In genomic region chr19:41969772-41970458, GRCh38 we compare ENCODE assay signal across 17 cellular contexts. TPM values are rescaled to one million over a fixed set of nuclear protein-coding genes. Genes with fewer than 3 reads are reported as not detected.
A peak's percentile ranks its signal among the peaks of the same experiment; 100 is the strongest.
DNase-seq lines count a peak whose midpoint lies in the region; TF ChIP-seq lines count a peak whose summit lies in the region.
"Had no signal": no experiment of that assay in that cellular context is flagged by ENCODE, and none has a peak within 500 bp of the region (broad histone marks: within the 10 kb centered on the region; RNA-seq: fewer than 3 reads in every experiment).

No MANE protein-coding gene starts in this region.

- POLR2A ChIA-PET in HEK293 (lab: Yijun Ruan, JAX): no interaction called here

- H3K9me3 ChIP-seq in HEK293 (ENCODE audit: control insufficient read depth, insufficient read depth, low read depth, low read length): no peaks in the 10 kb centered on the region
- H3K9me3 ChIP-seq in neural progenitor cell (ENCODE audit: low read depth): no peaks in the 10 kb centered on the region
- H3K9me3 ChIP-seq in osteoblast (ENCODE audit: low read depth, low read length): no peaks in the 10 kb centered on the region
- H3K9me3 ChIP-seq: A549; BLaER1 treated with 17β-estradiol and CSF1 and Interleukin-3, amounts not matched to agents 10 nM and 100 nM; Caco-2 had no signal

- H4K20me1 ChIP-seq in neural progenitor cell (ENCODE audit: low read depth) (no peaks in the 10 kb centered on the region), osteoblast (ENCODE audit: insufficient read depth, low read length) (no peaks in the 10 kb centered on the region)
- H4K20me1 ChIP-seq: BLaER1 treated with 17β-estradiol and CSF1 and Interleukin-3, amounts not matched to agents 10 nM and 100 nM had no signal

- TF ChIP-seq CTCF in HEK293 (tag by site-specific recombination; IDR thresholded peaks at IDR 0.05) (no peak), neural progenitor cell (IDR thresholded peaks at IDR 0.05) (no peak), osteoblast (IDR thresholded peaks at IDR 0.05; ENCODE audit: extremely low read depth, low read depth, low read length) (no peak), chondrocyte (IDR thresholded peaks at IDR 0.05) (no peak)

- H3K4me3 Mint-ChIP-seq in neural progenitor cell (peak overlapping the region; percentile 62), chondrocyte (ENCODE audit: unreplicated experiment) (no peak overlapping the region)
- H3K4me3 Mint-ChIP-seq: B cell; CD4-positive, alpha-beta T cell; CD8-positive, alpha-beta T cell had no signal

- H3K79me2 ChIP-seq in neural progenitor cell (ENCODE audit: low read depth): no peaks in the 10 kb centered on the region
- H3K79me2 ChIP-seq in osteoblast (ENCODE audit: insufficient read depth, low read length): no peaks in the 10 kb centered on the region

- H3K4me2 ChIP-seq in neural progenitor cell (no peak overlapping the region), osteoblast (ENCODE audit: insufficient read depth, low read length) (no peak overlapping the region)
- H3K4me2 ChIP-seq: A549; BLaER1 treated with 17β-estradiol and CSF1 and Interleukin-3, amounts not matched to agents 10 nM and 100 nM had no signal

- H3K4me1 Mint-ChIP-seq in neural progenitor cell: peaks cover 2% of the 10 kb centered on the region
- H3K4me1 Mint-ChIP-seq in chondrocyte (ENCODE audit: low read depth): no peaks in the 10 kb centered on the region
- H3K4me1 Mint-ChIP-seq: B cell had no signal

- H2AFZ ChIP-seq in neural progenitor cell (replicated peaks) (no peak overlapping the region), osteoblast (ENCODE audit: low read length) (no peak overlapping the region)

- CTCF ChIA-PET in HEK293 (lab: Yijun Ruan, JAX): interaction anchor here (0.8 kb wide), 1 partner anchor 12 kb away, joined by 3 read pairs; no protein-coding TSS in a partner anchor

- H3K27me3 Mint-ChIP-seq in neural progenitor cell (ENCODE audit: insufficient read depth, low read depth): peaks cover 7% of the 10 kb centered on the region
- peaks cover 41% of the 10 kb centered on the region for H3K27me3 Mint-ChIP-seq in chondrocyte (ENCODE audit: low read depth)
- H3K27me3 Mint-ChIP-seq: CD4-positive, alpha-beta T cell had no signal

- H3K4me1 ChIP-seq in HEK293 (ENCODE audit: control insufficient read depth, insufficient read depth, low read length) (no peaks in the 10 kb centered on the region), neural progenitor cell (no peaks in the 10 kb centered on the region), osteoblast (ENCODE audit: insufficient read depth, low read length) (no peaks in the 10 kb centered on the region)
- H3K4me1 ChIP-seq: A549, Caco-2 had no signal

- H3K9me3 Mint-ChIP-seq in neural progenitor cell: no peaks in the 10 kb centered on the region
- H3K9me3 Mint-ChIP-seq in chondrocyte (ENCODE audit: low read depth): no peaks in the 10 kb centered on the region
- H3K9me3 Mint-ChIP-seq: CD4-positive, alpha-beta T cell; CD8-positive, alpha-beta T cell had no signal

- no peak overlapping the region for H3K27ac Mint-ChIP-seq in neural progenitor cell
- H3K27ac Mint-ChIP-seq in chondrocyte (ENCODE audit: unreplicated experiment): no peak overlapping the region
- H3K27ac Mint-ChIP-seq: B cell; CD4-positive, alpha-beta T cell; CD8-positive, alpha-beta T cell had no signal

- no peak overlapping the region for H3K27ac ChIP-seq in HEK293 (ENCODE audit: extremely low read depth, low read depth, low read length)
- H3K27ac ChIP-seq in neural progenitor cell: no peak overlapping the region
- H3K27ac ChIP-seq in osteoblast (ENCODE audit: low read depth, low read length): no peak overlapping the region
- H3K27ac ChIP-seq: 22Rv1; A549; BLaER1 treated with 17β-estradiol and CSF1 and Interleukin-3, amounts not matched to agents 10 nM and 100 nM; C4-2B had no signal

- H3K9ac ChIP-seq in neural progenitor cell: no peak overlapping the region

- H3K36me3 Mint-ChIP-seq in neural progenitor cell: peaks cover 2% of the 10 kb centered on the region
- peaks cover 1% of the 10 kb centered on the region for H3K36me3 Mint-ChIP-seq in chondrocyte (ENCODE audit: low read depth)

- no peaks in the 10 kb centered on the region for H3F3A ChIP-seq in neural progenitor cell (ENCODE audit: low read depth)

- no peaks in the 10 kb centered on the region for H3K27me3 ChIP-seq in neural progenitor cell
- peaks cover 6% of the 10 kb centered on the region for H3K27me3 ChIP-seq in osteoblast (ENCODE audit: insufficient read depth, low read length)
- H3K27me3 ChIP-seq: BLaER1 treated with 17β-estradiol and CSF1 and Interleukin-3, amounts not matched to agents 10 nM and 100 nM had no signal

- H3K36me3 ChIP-seq in HEK293 (ENCODE audit: control insufficient read depth in 2 of 2, insufficient read depth in 1 of 2, low read length in 2 of 2): no peaks in the 10 kb centered on the region
- H3K36me3 ChIP-seq in neural progenitor cell: no peaks in the 10 kb centered on the region
- H3K36me3 ChIP-seq in osteoblast (ENCODE audit: insufficient read depth, low read length): no peaks in the 10 kb centered on the region

- DNase-seq in neural progenitor cell (ENCODE audit: low spot score) (no peak), osteoblast (ENCODE audit: insufficient read length, low spot score, missing footprints) (peak; percentile 80), NOMO-1 treated with DMSO at 0.1 percent for 48 hours (lab: John Stamatoyannopoulos, UW; ENCODE audit: unreplicated experiment) (no peak), chondrocyte (ENCODE audit: low spot score) (no peak)
- DNase-seq: AML-193; Caco-2; Calu3; CD4-positive, alpha-beta T cell; CD8-positive, alpha-beta T cell; DMS79 treated with DMSO at 0.1 percent for 48 hours; GF-D8 had no signal

- H3K4me3 ChIP-seq in HEK293 (ENCODE audit: low read depth, low read length) (no peak overlapping the region), neural progenitor cell (no peak overlapping the region), osteoblast (ENCODE audit: insufficient read depth, low read length) (no peak overlapping the region)
- H3K4me3 ChIP-seq: A549; BLaER1 treated with 17β-estradiol and CSF1 and Interleukin-3, amounts not matched to agents 10 nM and 100 nM had no signal

TF ChIP-seq in HEK293, 187 proteins besides CTCF, POLR2A, EP300 and RAD21:
- TF ChIP-seq YY2 (tag by site-specific recombination; IDR thresholded peaks at IDR 0.05) (no peak), PRDM10 (tag by site-specific recombination; IDR thresholded peaks at IDR 0.05) (peak; percentile 46)

RNA-seq across cellular contexts. Expression of gene RABAC1, which starts 10.8 kb away (rescaled TPM):
- total RNA-seq in neural progenitor cell (ENCODE audit: low replicate concordance): 33.1 and 108 TPM in 2 replicates
- total RNA-seq in osteoblast: 95.2 and 117 TPM in 2 replicates
- 282 to 302 TPM (median 295 TPM) in 3 replicates for total RNA-seq in chondrocyte

RNA-seq across cellular contexts. Expression of gene ATP1A3, which starts 24.1 kb away (rescaled TPM):
- total RNA-seq in neural progenitor cell (ENCODE audit: low replicate concordance) (1.6 TPM in 1 of 2 replicates, not detected in the other), osteoblast (under 0.01 TPM in 2 replicates), chondrocyte (0.10 to 0.85 TPM (median 0.64 TPM) in 3 replicates)

RNA-seq across cellular contexts. Expression of gene ERFL, which starts 41.7 kb away (rescaled TPM):
- total RNA-seq in neural progenitor cell (ENCODE audit: low replicate concordance) (0.22 and 0.65 TPM in 2 replicates), osteoblast (under 0.01 TPM in 2 replicates), chondrocyte (0.27 to 0.44 TPM (median 0.35 TPM) in 3 replicates)
